8 cellular contexts compared by ENCODE assay signal in genomic region chr6:36885461-36886401, GRCh38. TPM values are rescaled to one million over a fixed set of nuclear protein-coding genes. Genes with fewer than 3 reads are reported as not detected.
DNase-seq lines count a peak whose midpoint lies in the region; ATAC-seq lines count a peak whose summit lies in the region.

Gene C6orf89 (plus strand): TSS chr6:36885952. CDS start chr6:36899445, 13,493 bp downstream.

- peak within 1 kb of the TSS; percentile 83 for H3K27ac ChIP-seq in CD4-positive, CD25-positive, alpha-beta regulatory T cell (ENCODE audit: insufficient read depth, low read length, poor library complexity, severe bottlenecking)

- peak; percentile 96 to 99 (median 97) for DNase-seq in CD4-positive, CD25-positive, alpha-beta regulatory T cell
- DNase-seq in NCI-H748 (lab: John Stamatoyannopoulos, UW; ENCODE audit: unreplicated experiment) (peak; percentile 100), dedifferentiated amniotic fluid mesenchymal stem cell (ENCODE audit: extremely low spot score) (peak; percentile 97), left lobe of liver (ENCODE audit: low spot score) (peak; percentile 96)
- DNase-seq in activated CD4-positive, alpha-beta T cell treated with anti-CD3 and anti-CD28 coated beads, Interleukin-2, amount 50 U/mL, for 1 hour = peak; percentile 97
- DNase-seq in stimulated activated CD4-positive, alpha-beta T cell treated with anti-CD3 and anti-CD28 coated beads, Interleukin-2, amount 100 ng/mL, for 4 hours (ENCODE audit: low read depth) = peak; percentile 97

- H3K27ac Mint-ChIP-seq in CD4-positive, CD25-positive, alpha-beta regulatory T cell = peak within 1 kb of the TSS; percentile 96 to 97 (median 96)

- H3K4me1 ChIP-seq in CD4-positive, CD25-positive, alpha-beta regulatory T cell (ENCODE audit: control insufficient read depth, insufficient read depth, low read length, poor library complexity, severe bottlenecking) = peaks cover 18% of the 10 kb centered on the region

- no peaks in the 10 kb centered on the region for H3K9me3 ChIP-seq in CD4-positive, CD25-positive, alpha-beta regulatory T cell (ENCODE audit: control insufficient read depth in 2 of 2, low read length in 2 of 2)

- H3K4me1 Mint-ChIP-seq in CD4-positive, CD25-positive, alpha-beta regulatory T cell = peaks cover 18 to 39% (median 32%) of the 10 kb centered on the region in 4 donors

- H3K27me3 ChIP-seq in CD4-positive, CD25-positive, alpha-beta regulatory T cell (ENCODE audit: control insufficient read depth, insufficient read depth, low read length) = no peaks in the 10 kb centered on the region

- no peaks in the 10 kb centered on the region for H3K9me3 Mint-ChIP-seq in CD4-positive, CD25-positive, alpha-beta regulatory T cell

- no peaks in the 10 kb centered on the region for H3K36me3 Mint-ChIP-seq in CD4-positive, CD25-positive, alpha-beta regulatory T cell

- H3K4me3 ChIP-seq in CD4-positive, CD25-positive, alpha-beta regulatory T cell (ENCODE audit: low read depth, low read length) = peak within 1 kb of the TSS; percentile 95

- no peaks in the 10 kb centered on the region for H3K27me3 Mint-ChIP-seq in CD4-positive, CD25-positive, alpha-beta regulatory T cell

- H3K4me3 Mint-ChIP-seq in CD4-positive, CD25-positive, alpha-beta regulatory T cell = peak within 1 kb of the TSS; percentile 80 to 92 (median 88)

- peak; percentile 99 to 100 for ATAC-seq in CD4-positive, CD25-positive, alpha-beta regulatory T cell (ENCODE audit: low read depth in 2 of 2)
- ATAC-seq in GM19372 (IDR thresholded peaks at IDR 0.05; ENCODE audit: low read depth, unreplicated experiment) (peak; percentile 97), HG03558 (IDR thresholded peaks at IDR 0.05; ENCODE audit: extremely low read depth, unreplicated experiment) (peak; percentile 79), left lobe of liver (peak; percentile 100)

- H3K36me3 ChIP-seq in CD4-positive, CD25-positive, alpha-beta regulatory T cell (ENCODE audit: control insufficient read depth, insufficient read depth, low read length) = no peaks in the 10 kb centered on the region

RNA-seq across cellular contexts. Expression of gene C6orf89, which starts in this region (rescaled TPM):
- 33.8 TPM for total RNA-seq in CD4-positive, CD25-positive, alpha-beta regulatory T cell
- 10 to 100 TPM; 39.8 to 49.1 (median 45.4) TPM for polyA plus RNA-seq in CD4-positive, CD25-positive, alpha-beta regulatory T cell
- 34.1 TPM for total RNA-seq in left lobe of liver

Comparison
In these comparisons a context has a peak if more than half of its experiments do, and no peak if none do; other contexts are left out.
1. Peak in every context shown above with its lines: DNase-seq, ATAC-seq, H3K4me3 ChIP-seq and H3K27ac ChIP-seq.